In the genomic region with DNA sequence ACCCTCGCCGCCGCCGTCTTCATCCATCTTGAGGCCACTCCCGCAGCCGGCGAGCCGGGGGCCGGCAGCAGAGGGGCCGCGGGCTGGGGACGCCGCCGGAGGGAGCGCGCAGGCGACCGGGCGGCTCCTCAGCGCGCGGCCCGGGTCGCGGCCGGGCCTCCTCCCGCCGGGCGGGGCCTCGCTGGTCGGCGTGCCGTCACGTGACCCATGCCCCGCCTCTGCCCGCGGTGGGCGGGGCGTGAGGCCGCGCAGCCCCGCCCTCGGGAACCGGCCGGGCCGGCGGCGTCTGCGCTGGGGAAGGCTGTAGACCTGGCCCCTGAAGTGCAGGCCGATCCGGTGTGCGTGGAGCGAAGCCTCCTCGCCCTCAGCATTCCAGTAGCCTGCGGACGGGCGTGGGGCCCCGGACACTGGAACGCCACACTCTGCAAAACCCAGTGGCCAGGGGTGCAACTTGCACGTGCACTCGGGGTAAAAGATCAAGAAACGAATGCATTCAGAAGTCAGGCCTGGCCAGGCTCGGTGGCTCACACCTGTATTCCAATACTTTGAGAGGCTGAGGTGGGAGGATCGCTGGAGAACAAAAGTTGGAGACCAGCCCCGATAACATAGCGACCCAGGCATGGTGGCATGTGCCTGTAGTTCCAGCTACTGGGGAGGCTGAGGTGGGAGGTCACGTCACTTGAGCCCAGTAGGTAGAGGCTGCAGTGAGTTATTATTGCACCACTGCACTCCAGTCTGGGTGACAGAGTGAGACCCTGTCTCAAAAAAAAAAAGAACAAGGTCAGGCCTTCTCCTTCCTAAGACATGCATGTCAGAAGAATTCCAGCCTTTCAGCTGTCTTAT, we compare ENCODE assay signal across 8 cellular contexts. TPM values are rescaled to one million over a fixed set of nuclear protein-coding genes. Genes with fewer than 3 reads are reported as not detected.
A peak's percentile ranks its signal among the peaks of the same experiment; 100 is the strongest.
DNase-seq lines count a peak whose midpoint lies in the region; ATAC-seq and TF ChIP-seq lines count a peak whose summit lies in the region.

A gene with protein sequence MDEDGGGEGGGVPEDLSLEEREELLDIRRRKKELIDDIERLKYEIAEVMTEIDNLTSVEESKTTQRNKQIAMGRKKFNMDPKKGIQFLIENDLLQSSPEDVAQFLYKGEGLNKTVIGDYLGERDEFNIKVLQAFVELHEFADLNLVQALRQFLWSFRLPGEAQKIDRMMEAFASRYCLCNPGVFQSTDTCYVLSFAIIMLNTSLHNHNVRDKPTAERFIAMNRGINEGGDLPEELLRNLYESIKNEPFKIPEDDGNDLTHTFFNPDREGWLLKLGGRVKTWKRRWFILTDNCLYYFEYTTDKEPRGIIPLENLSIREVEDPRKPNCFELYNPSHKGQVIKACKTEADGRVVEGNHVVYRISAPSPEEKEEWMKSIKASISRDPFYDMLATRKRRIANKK (minus strand): TSS at position 144 of the 843 bp plus-strand sequence. CDS start 117 bp downstream, at position 27.

- H3K9me3 ChIP-seq in PC-3 (ENCODE audit: low read length): no peaks in the 10 kb centered on the region
- H3K9me3 ChIP-seq in esophagus muscularis mucosa: no peaks in the 10 kb centered on the region
- H3K9me3 ChIP-seq in muscle layer of duodenum (ENCODE audit: control insufficient read depth in 1 of 2, low read length in 2 of 2): no peaks in the 10 kb centered on the region

- 37% methylated on average over 9 of the region's 67 CpGs for WGBS in esophagus muscularis mucosa

- peaks cover 50% of the 10 kb centered on the region for H3K79me2 ChIP-seq in PC-3 (ENCODE audit: low read length)

- BruUV-seq in PC-3 (replicated peaks; lab: Mats Ljungman, UMichigan): TSS peak; percentile 77

- POLR2A ChIA-PET in PC-3 (lab: Charles Lee; ENCODE audit: unreplicated experiment): no interaction called here

- ATAC-seq in GM19397 (IDR thresholded peaks at IDR 0.05; ENCODE audit: unreplicated experiment) (peak; percentile 88), HG03521 (IDR thresholded peaks at IDR 0.05; ENCODE audit: unreplicated experiment) (peak; percentile 82), PC-3 (peak; percentile 79)

- H3K9me2 ChIP-seq in PC-3 (replicated peaks; ENCODE audit: low read length): no peaks in the 10 kb centered on the region

- H3K4me1 ChIP-seq in PC-3 (ENCODE audit: insufficient read depth, low read length) (peaks cover 27% of the 10 kb centered on the region), esophagus muscularis mucosa (peaks cover 26 to 43% (median 38%) of the 10 kb centered on the region in 4 donors), muscle layer of duodenum (ENCODE audit: control insufficient read depth in 1 of 2, insufficient read depth in 2 of 2, low read length in 2 of 2) (peaks cover 10 to 21% of the 10 kb centered on the region in 2 donors)

- H3K4me3 ChIP-seq in PC-3 (ENCODE audit: low read length) (peak within 1 kb of the TSS; percentile 93), esophagus muscularis mucosa (peak within 1 kb of the TSS; percentile 75 to 97 (median 88)), muscle layer of duodenum (ENCODE audit: low read depth in 1 of 2, low read length in 2 of 2) (peak within 1 kb of the TSS; percentile 69 to 86)

- peak within 1 kb of the TSS; percentile 62 for H3K9ac ChIP-seq in PC-3 (ENCODE audit: low read length)

- H3K36me3 ChIP-seq in PC-3 (ENCODE audit: low read depth, low read length) (no peaks in the 10 kb centered on the region), esophagus muscularis mucosa (no peaks in the 10 kb centered on the region), muscle layer of duodenum (ENCODE audit: control insufficient read depth in 1 of 2, insufficient read depth in 2 of 2, low read length in 2 of 2) (no peaks in the 10 kb centered on the region)

- no peak for TF ChIP-seq EP300 in esophagus muscularis mucosa (IDR thresholded peaks at IDR 0.05)

- CTCF ChIA-PET in PC-3 (lab: Charles Lee): no interaction called here

- H3K27me3 ChIP-seq in PC-3 (ENCODE audit: low read length): no peaks in the 10 kb centered on the region
- H3K27me3 ChIP-seq in esophagus muscularis mucosa: no peaks in the 10 kb centered on the region
- no peaks in the 10 kb centered on the region for H3K27me3 ChIP-seq in muscle layer of duodenum (ENCODE audit: low read depth, low read length)

- TF ChIP-seq POLR2A in esophagus muscularis mucosa (IDR thresholded peaks at IDR 0.05; ENCODE audit: low read depth): no peak

- H2AFZ ChIP-seq in PC-3 (ENCODE audit: low read length): peak within 1 kb of the TSS; percentile 79

- no peak for TF ChIP-seq CTCF in PC-3 (conservative IDR thresholded peaks at IDR 0.05; ENCODE audit: low read depth, low read length)
- no peak for TF ChIP-seq CTCF in esophagus muscularis mucosa (IDR thresholded peaks at IDR 0.05)

- peak; percentile 37 for DNase-seq in CMK (ENCODE audit: low read depth)
- peak; percentile 92 for DNase-seq in PC-3
- peak; percentile 85 to 90 for DNase-seq in activated T-cell treated with anti-CD3 and anti-CD28 coated beads, Interleukin-2, amount 50 U/mL, for 48 hours
- no peak for DNase-seq in esophagus muscularis mucosa (ENCODE audit: extremely low spot score)
- peak; percentile 53 to 61 for DNase-seq in stimulated activated CD8-positive, alpha-beta memory T cell treated with anti-CD3 and anti-CD28 coated beads, Interleukin-7, amount 100 ng/mL, for 1 hour (ENCODE audit: low read depth in 2 of 2)

- intact Hi-C loops in PC-3 (cut with micrococcal nuclease): loop anchor here (1.0 to 5.0 kb wide), 3 partner anchors 11 to 165 kb away; no protein-coding TSS in a partner anchor
- intact Hi-C loops in esophagus muscularis mucosa (cut with DNase I): no loop called here

- H3K27ac ChIP-seq in PC-3 (ENCODE audit: low read length) (no peak within 1 kb of the TSS), esophagus muscularis mucosa (replicated peaks in 1 of 4) (peak within 1 kb of the TSS; percentile 83 to 91 (median 84)), muscle layer of duodenum (ENCODE audit: low read length) (peak within 1 kb of the TSS; percentile 19)

- peaks cover 8% of the 10 kb centered on the region; the same call in 1 of the 2 replicates for H4K20me1 ChIP-seq in PC-3 (ENCODE audit: low read length)

- H3F3A ChIP-seq in PC-3 (ENCODE audit: low read length, unreplicated experiment): no peaks in the 10 kb centered on the region

- peak within 1 kb of the TSS; percentile 97 for H3K4me2 ChIP-seq in PC-3 (ENCODE audit: low read length)

RNA-seq across cellular contexts. Expression of the gene that starts here (rescaled TPM):
- total RNA-seq in PC-3 (2014; rRNA removed) (23.1 and 34.4 TPM in 2 replicates), esophagus muscularis mucosa (10 to 100 TPM; 32.0 to 64.6 (median 50.2) TPM)
